In genomic region chr12:123512838-123513665, GRCh38 we compare ENCODE assay signal across 13 cellular contexts. TPM values are rescaled to one million over a fixed set of nuclear protein-coding genes. Genes with fewer than 3 reads are reported as not detected.
DNase-seq lines count a peak whose midpoint lies in the region; ATAC-seq and TF ChIP-seq lines count a peak whose summit lies in the region.
"Had no signal": no experiment of that assay in that cellular context is flagged by ENCODE, and none has a peak within 500 bp of the region (broad histone marks: within the 10 kb centered on the region; RNA-seq: fewer than 3 reads in every experiment).

No MANE protein-coding gene starts in this region.

- in situ Hi-C loops in IMR-90 (cut with MboI; ENCODE audit: low sequenced_read_pairs), result no loop called here

- peak overlapping the region; percentile 73; the same call in 1 of the 2 replicates for H2AK5ac ChIP-seq in IMR-90 (ENCODE audit: low read depth, low read length)

- TF ChIP-seq CTCF in IMR-90 (conservative IDR thresholded peaks at IDR 0.05; ENCODE audit: low read depth, low read length) (no peak), chondrocyte (IDR thresholded peaks at IDR 0.05) (no peak), lung (IDR thresholded peaks at IDR 0.05; ENCODE audit: control extremely low read depth, extremely low read depth) (no peak), hepatocyte (IDR thresholded peaks at IDR 0.05; ENCODE audit: poor library complexity) (no peak)

- no peaks in the 10 kb centered on the region for H3K27me3 ChIP-seq in BLaER1
- H3K27me3 ChIP-seq in IMR-90 (ENCODE audit: control insufficient read depth, insufficient read depth, low read length), result no peaks in the 10 kb centered on the region
- no peaks in the 10 kb centered on the region for H3K27me3 ChIP-seq in lung (ENCODE audit: control insufficient read depth, insufficient read depth)
- H3K27me3 ChIP-seq in hepatocyte, result no peaks in the 10 kb centered on the region

- dilution Hi-C loops in IMR-90 (cut with HindIII; ENCODE audit: low sequenced_read_pairs, unreplicated experiment), result no loop called here

- H4K5ac ChIP-seq in IMR-90 (ENCODE audit: low read depth, low read length), result no peak overlapping the region

- no peak overlapping the region for H3K18ac ChIP-seq in IMR-90 (ENCODE audit: low read depth, low read length)

- no peaks in the 10 kb centered on the region for H3K9me3 Mint-ChIP-seq in chondrocyte (ENCODE audit: low read depth)

- no peaks in the 10 kb centered on the region for H3K9me2 ChIP-seq in hepatocyte (replicated peaks; ENCODE audit: insufficient read depth)

- H3K9me3 ChIP-seq in BLaER1 (no peaks in the 10 kb centered on the region), IMR-90 (ENCODE audit: control insufficient read depth, insufficient read depth, low read length) (no peaks in the 10 kb centered on the region), lung (ENCODE audit: control insufficient read depth in 2 of 2, insufficient read depth in 1 of 2, low read length in 1 of 2) (no peaks in the 10 kb centered on the region), hepatocyte (ENCODE audit: low read depth) (no peaks in the 10 kb centered on the region)

- H3K79me2 ChIP-seq in hepatocyte, result no peaks in the 10 kb centered on the region

- no peak overlapping the region; a peak in 1 of 4 replicates for H4K8ac ChIP-seq in IMR-90 (ENCODE audit: low read depth in 2 of 2, low read length in 2 of 2)

- no peak overlapping the region for H3K4me3 Mint-ChIP-seq in chondrocyte (ENCODE audit: unreplicated experiment)

- H3K9me1 ChIP-seq in IMR-90 (ENCODE audit: insufficient read depth, low read length), result peaks cover 21% of the 10 kb centered on the region

- peak overlapping the region; percentile 61; the same call in 1 of the 2 replicates for H3K4ac ChIP-seq in IMR-90 (ENCODE audit: low read depth, low read length)

- 88% methylated on average over 13 of the region's 26 CpGs; no CpG with 5 or more reads in 1 of the 2 experiments for WGBS in IMR-90 (ENCODE audit: extremely low coverage in 2 of 2, insufficient read length in 1 of 2), 2 experiments
- 78 to 87% methylated on average over 22 to 26 of the region's 26 CpGs for WGBS in lung, 2 donors
- 91% methylated on average over 24 of the region's 26 CpGs for WGBS in hepatocyte (ENCODE audit: low lambda C conversion rate, missing lambda C conversion rate)

- no peak overlapping the region for H2BK20ac ChIP-seq in IMR-90 (ENCODE audit: low read depth, low read length)

- TF ChIP-seq POLR2A in IMR-90 (IDR thresholded peaks at IDR 0.05; ENCODE audit: low read depth, low read length), result no peak

- BruUV-seq in IMR-90 (replicated peaks; lab: Mats Ljungman, UMichigan), result no TSS peak

- no peak for TF ChIP-seq RAD21 in IMR-90 (IDR thresholded peaks at IDR 0.05; ENCODE audit: low read length)

- H2BK120ac ChIP-seq in IMR-90 (ENCODE audit: low read depth, low read length), result peak overlapping the region; percentile 30

- DNase-seq in IMR-90 (no peak), chondrocyte (ENCODE audit: low spot score) (peak; percentile 89), lung (ENCODE audit: low spot score) (no peak), hepatocyte (ENCODE audit: low spot score) (no peak), SKM-1 (lab: John Stamatoyannopoulos, UW; ENCODE audit: unreplicated experiment) (no peak), activated gamma-delta T cell treated with Interleukin-2 at 50 U/mL for 16 hours (no peak)
- DNase-seq: activated naive CD4-positive, alpha-beta T cell treated with anti-CD3 and anti-CD28 coated beads, Interleukin-2, amount 50 U/mL, for 16 hours; hypothalamus; midbrain; NCI-H446 treated with DMSO at 0.1 percent for 48 hours; T-helper 9 cell had no signal

- H3K23ac ChIP-seq in IMR-90 (ENCODE audit: low read depth, low read length), result no peak overlapping the region

- no peak; the same call in 1 of the 2 replicates for ATAC-seq in IMR-90 (ENCODE audit: low read depth)
- no peak for ATAC-seq in lung (ENCODE audit: insufficient read depth, low FRiP score)
- ATAC-seq in GM19455 (IDR thresholded peaks at IDR 0.05; ENCODE audit: unreplicated experiment), result no peak

- intact Hi-C loops in IMR-90 (cut with micrococcal nuclease), result no loop called here

- H3K36me3 Mint-ChIP-seq in chondrocyte (ENCODE audit: low read depth), result peaks cover 22% of the 10 kb centered on the region

- H2BK5ac ChIP-seq in IMR-90 (ENCODE audit: low read depth, low read length, poor library complexity, severe bottlenecking), result peak overlapping the region; percentile 89

- H2AFZ ChIP-seq in IMR-90 (replicated peaks; ENCODE audit: low read length, poor library complexity) (peak overlapping the region; percentile 32), hepatocyte (no peak overlapping the region)

- H3K79me1 ChIP-seq in IMR-90 (ENCODE audit: low read depth in 1 of 2, low read length in 2 of 2), result peaks cover 3 to 25% of the 10 kb centered on the region in 2 experiments

- no peak overlapping the region for H2BK15ac ChIP-seq in IMR-90 (ENCODE audit: low read depth, low read length)

- H3K56ac ChIP-seq in IMR-90 (ENCODE audit: extremely low read depth, insufficient read depth, low read length), result no peak overlapping the region

- peak overlapping the region; percentile 42 for H2AK9ac ChIP-seq in IMR-90 (replicated peaks; ENCODE audit: low read depth, low read length, poor library complexity)

- H4K20me1 ChIP-seq in BLaER1, result no peaks in the 10 kb centered on the region
- H4K20me1 ChIP-seq in IMR-90 (ENCODE audit: insufficient read depth, low read length), result peaks cover 3% of the 10 kb centered on the region
- H4K20me1 ChIP-seq in hepatocyte (ENCODE audit: insufficient read depth, poor library complexity, severe bottlenecking), result no peaks in the 10 kb centered on the region

- peak overlapping the region; percentile 66 for H3K27ac ChIP-seq in BLaER1
- no peak overlapping the region for H3K27ac ChIP-seq in IMR-90 (ENCODE audit: insufficient read depth, low read length)
- H3K27ac ChIP-seq in lung (ENCODE audit: low read depth in 1 of 2, low read length in 1 of 2), result peak overlapping the region; percentile 53 to 67
- H3K27ac ChIP-seq in hepatocyte, result no peak overlapping the region

- peak overlapping the region; percentile 59; the same call in 1 of the 2 replicates for H3K9ac ChIP-seq in BLaER1
- H3K9ac ChIP-seq in IMR-90 (ENCODE audit: low read depth, low read length), result no peak overlapping the region

- POLR2A ChIA-PET in IMR-90 (lab: Charles Lee; ENCODE audit: unreplicated experiment), result no interaction called here

- H3K4me1 ChIP-seq in BLaER1, result peaks cover 28% of the 10 kb centered on the region
- no peaks in the 10 kb centered on the region for H3K4me1 ChIP-seq in IMR-90 (ENCODE audit: control insufficient read depth, insufficient read depth, low read length)
- H3K4me1 ChIP-seq in lung (ENCODE audit: control insufficient read depth in 2 of 2, insufficient read depth in 2 of 2, low read length in 2 of 2), result peaks cover 0 to 6% of the 10 kb centered on the region in 2 donors
- H3K4me1 ChIP-seq in hepatocyte (ENCODE audit: insufficient read depth), result no peaks in the 10 kb centered on the region

- H3K36me3 ChIP-seq in BLaER1 (peaks cover 26% of the 10 kb centered on the region), IMR-90 (ENCODE audit: control insufficient read depth, insufficient read depth, low read length) (peaks cover 42% of the 10 kb centered on the region), lung (ENCODE audit: control insufficient read depth in 2 of 2, insufficient read depth in 2 of 2, low read length in 2 of 2) (peaks cover 5 to 22% of the 10 kb centered on the region in 2 donors), hepatocyte (replicated peaks; ENCODE audit: insufficient read depth, low read depth) (no peaks in the 10 kb centered on the region)

- H3K4me2 ChIP-seq in BLaER1 (peak overlapping the region; percentile 38), IMR-90 (ENCODE audit: low read depth, low read length) (no peak overlapping the region), hepatocyte (no peak overlapping the region)

- H3K4me3 ChIP-seq in BLaER1 (no peak overlapping the region), IMR-90 (ENCODE audit: insufficient read depth, low read depth, low read length) (no peak overlapping the region), lung (no peak overlapping the region), hepatocyte (no peak overlapping the region)

- no peak overlapping the region; the same call in 1 of the 2 replicates for H4K91ac ChIP-seq in IMR-90 (ENCODE audit: insufficient read depth, low read depth, low read length)

- H3K27ac Mint-ChIP-seq in chondrocyte (ENCODE audit: unreplicated experiment), result no peak overlapping the region

- H3K4me1 Mint-ChIP-seq in chondrocyte (ENCODE audit: low read depth), result peaks cover 17% of the 10 kb centered on the region

- CTCF ChIA-PET in IMR-90 (lab: Yijun Ruan, JAX), result no interaction called here

- no peaks in the 10 kb centered on the region for H3K27me3 Mint-ChIP-seq in chondrocyte (ENCODE audit: low read depth)

- H3K14ac ChIP-seq in IMR-90 (replicated peaks; ENCODE audit: low read depth, low read length), result 0 out of 2 replicates have a peak overlapping the region, but pooled peaks have one; percentile 53

TF ChIP-seq in IMR-90, 13 proteins besides CTCF, POLR2A, EP300 and RAD21 (continues in another document):
- no peak for TF ChIP-seq ELK1 (IDR thresholded peaks at IDR 0.05; ENCODE audit: borderline replicate concordance, low read depth, low read length)
- no peak for TF ChIP-seq BHLHE40 (IDR thresholded peaks at IDR 0.05; ENCODE audit: low read depth, low read length)

RNA-seq across cellular contexts. Expression of gene RILPL1, which starts 20.5 kb away (rescaled TPM):
- total RNA-seq in IMR-90 (2012; rRNA removed) (11.1 and 14.2 TPM in 2 replicates), chondrocyte (34.6 to 41.6 TPM (median 39.5 TPM) in 3 replicates), lung (10 to 100 TPM; 13.6 to 14.6 TPM), hepatocyte (10.2 and 13.6 TPM in 2 replicates)
- polyA plus RNA-seq in IMR-90 (2012; rRNA removed) (19.8 and 24.5 TPM in 2 replicates), lung (10 to 100 TPM in 1 of 2 donors, 1 to 10 TPM in 1; 9.5 to 10.8 TPM), hepatocyte (17.5 and 21.6 TPM in 2 replicates)
- polyA plus RNA-seq in IMR-90 (2012; cell fraction: cytosol; rRNA removed), result 15.2 and 17.4 TPM in 2 replicates
- 28.5 and 34.7 TPM in 2 replicates for polyA plus RNA-seq in IMR-90 (2012; cell fraction: nucleus; rRNA removed; ENCODE audit: low replicate concordance)

RNA-seq across cellular contexts. Expression of gene SNRNP35, which starts 55.1 kb away (rescaled TPM):
- total RNA-seq in IMR-90 (2012; rRNA removed), result 4.7 and 10.6 TPM in 2 replicates
- 14.1 and 15.4 TPM in 2 replicates for polyA plus RNA-seq in IMR-90 (2012; rRNA removed)
- 4.0 and 5.3 TPM in 2 replicates for polyA plus RNA-seq in IMR-90 (2012; cell fraction: cytosol; rRNA removed)
- 5.5 and 17.8 TPM in 2 replicates for polyA plus RNA-seq in IMR-90 (2012; cell fraction: nucleus; rRNA removed; ENCODE audit: low replicate concordance)
- 8.2 to 19.3 TPM (median 9.2 TPM) in 3 replicates for total RNA-seq in chondrocyte
- 10 to 100 TPM; 19.3 to 20.2 TPM for total RNA-seq in lung
- 10 to 100 TPM; 20.7 to 67.0 TPM for polyA plus RNA-seq in lung
- total RNA-seq in hepatocyte, result 10.8 and 13.6 TPM in 2 replicates
- 25.7 and 26.0 TPM in 2 replicates for polyA plus RNA-seq in hepatocyte

Comparison
In these comparisons a context has a peak if more than half of its experiments do, and no peak if none do; other contexts are left out.
1. H3K27ac ChIP-seq: peak in BLaER1 (single experiment) and lung (2 of 2); none in IMR-90 (single experiment) and hepatocyte (single experiment).